In the genomic region with DNA sequence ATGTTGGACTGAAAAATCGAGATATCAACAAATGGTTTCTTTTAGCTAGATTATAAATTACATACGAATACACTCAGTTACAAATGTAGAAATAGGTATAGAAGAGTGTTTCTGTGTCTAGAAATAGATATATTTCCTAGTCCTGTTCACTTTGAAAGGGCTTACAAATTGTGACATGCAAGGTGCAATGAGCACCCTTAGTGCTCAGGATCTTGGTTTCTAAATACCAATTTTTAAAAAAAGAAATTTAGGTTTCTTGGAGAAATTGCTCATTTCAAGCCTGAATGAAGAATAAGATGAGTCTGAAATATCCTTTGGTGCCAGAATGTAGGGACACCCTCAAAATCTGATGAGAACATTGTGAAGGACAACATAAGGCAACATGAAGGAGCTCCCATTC, we compare ENCODE assay signal across 25 cellular contexts.
"Had no signal": no experiment of that assay in that cellular context is flagged by ENCODE, and none has a peak within 500 bp of the region (broad histone marks: within the 10 kb centered on the region; RNA-seq: fewer than 3 reads in every experiment).

No MANE protein-coding gene starts in this region.

- H3K9me3 ChIP-seq: colonic mucosa, esophagus squamous epithelium, gastrocnemius medialis had no signal

- H3K79me2 ChIP-seq: hepatocyte had no signal

- H3K4me1 ChIP-seq: colonic mucosa, esophagus muscularis mucosa, esophagus squamous epithelium, foreskin keratinocyte, gastrocnemius medialis, gastroesophageal sphincter, heart left ventricle, heart right ventricle had no signal

- H3K4me3 ChIP-seq: colonic mucosa, coronary artery, dorsolateral prefrontal cortex, esophagus muscularis mucosa, esophagus squamous epithelium, gastrocnemius medialis, gastroesophageal sphincter, heart left ventricle, heart right ventricle, hepatocyte had no signal

- H3K27ac ChIP-seq: colonic mucosa, coronary artery, dorsolateral prefrontal cortex, epithelial cell of prostate, esophagus muscularis mucosa, esophagus squamous epithelium, foreskin keratinocyte, gastrocnemius medialis, gastroesophageal sphincter, heart left ventricle, heart right ventricle, hepatocyte had no signal

- H3K4me3 Mint-ChIP-seq: dendritic cell treated with granulocyte-macrophage colony-stimulating factor and Interleukin-4, amounts not matched to agents 40 ng/mL and 50 ng/mL, for 4 days; effector memory CD8-positive, alpha-beta T cell; endodermal cell had no signal

- H3K27me3 ChIP-seq: colonic mucosa, dorsolateral prefrontal cortex, esophagus muscularis mucosa, esophagus squamous epithelium, foreskin keratinocyte, gastrocnemius medialis, gastroesophageal sphincter, heart left ventricle, heart right ventricle, hepatocyte had no signal

- FAIRE-seq: endometrium, endothelial cell of umbilical vein, frontal cortex had no signal

- H3K36me3 ChIP-seq: colonic mucosa, esophagus muscularis mucosa, esophagus squamous epithelium, gastrocnemius medialis, gastroesophageal sphincter, heart left ventricle, heart right ventricle had no signal

- H3K27me3 Mint-ChIP-seq: dendritic cell treated with granulocyte-macrophage colony-stimulating factor and Interleukin-4, amounts not matched to agents 40 ng/mL and 50 ng/mL, for 4 days; effector memory CD8-positive, alpha-beta T cell had no signal

- ATAC-seq: effector memory CD8-positive, alpha-beta T cell; esophagus mucosa; foreskin keratinocyte; gastrocnemius medialis; gastroesophageal sphincter; heart right ventricle had no signal

- H3K4me2 ChIP-seq: hepatocyte had no signal

- H2AFZ ChIP-seq: hepatocyte had no signal

- DNase-seq: colonic mucosa; cortex of kidney; dorsolateral prefrontal cortex; effector CD4-positive, alpha-beta T cell; effector CD8-positive, alpha-beta T cell; effector memory CD4-positive, alpha-beta T cell; effector memory CD8-positive, alpha-beta T cell; endodermal cell; esophagus squamous epithelium; gastrocnemius medialis; glutamatergic neuron; head of caudate nucleus; heart left ventricle; heart right ventricle had no signal

- H3K4me1 Mint-ChIP-seq: endodermal cell had no signal

- H3K27ac Mint-ChIP-seq: dendritic cell treated with granulocyte-macrophage colony-stimulating factor and Interleukin-4, amounts not matched to agents 40 ng/mL and 50 ng/mL, for 4 days; effector memory CD8-positive, alpha-beta T cell; endodermal cell had no signal

- H3K9me3 Mint-ChIP-seq: effector memory CD8-positive, alpha-beta T cell had no signal
